Comparison of ENCODE assay signal across 25 cellular contexts in genomic region chr7:18976715-18977466, GRCh38.
DNase-seq lines count a peak whose midpoint lies in the region; ATAC-seq and TF ChIP-seq lines count a peak whose summit lies in the region.
"Had no signal": no experiment of that assay in that cellular context is flagged by ENCODE, and none has a peak within 500 bp of the region (broad histone marks: within the 10 kb centered on the region; RNA-seq: fewer than 3 reads in every experiment).

No MANE protein-coding gene starts in this region.

- DNase-seq in A673 (ENCODE audit: low spot score) (peak; percentile 61), LHCN-M2 (ENCODE audit: low read depth) (peak; percentile 58), adipocyte (ENCODE audit: low read depth) (peak; percentile 11), mesothelial cell of epicardium (ENCODE audit: low spot score in 2 of 2, unreplicated experiment in 2 of 2) (no peak), spleen (no peak), GM19238 (ENCODE audit: insufficient read length, low spot score) (no peak)
- no peak for DNase-seq in stimulated activated CD4-positive, alpha-beta T cell treated with anti-CD3 and anti-CD28 coated beads, Interleukin-1b, Interleukin-23, amount 100 ng/mL, for 48 hours
- DNase-seq: ACHN; activated CD4-positive, alpha-beta T cell treated with anti-CD3 and anti-CD28 coated beads for 48 hours; body of pancreas; Caco-2; effector memory CD8-positive, alpha-beta T cell; esophagus squamous epithelium; H7; KBM-7; NCI-H1694; NCI-H2227 treated with DMSO at 0.1 percent for 48 hours; NCI-H82; SIG-M5; stimulated activated CD4-positive, alpha-beta T cell treated with anti-CD3 and anti-CD28 coated beads, Interleukin-12 subunit alpha, Interleukin-12 subunit beta, amount 100 ng/mL, for 4 hours; stomach had no signal

- intact Hi-C loops in A673 (cut with micrococcal nuclease; ENCODE audit: unreplicated experiment) (loop anchor here (10.0 kb wide), 1 partner anchor 412 kb away; no protein-coding TSS in a partner anchor), spleen (cut with DNase I; ENCODE audit: low total_unique reads) (no loop called here)

- H3K4me3 ChIP-seq in A673 (ENCODE audit: low read depth, low read length, poor library complexity, severe bottlenecking), result no peak overlapping the region
- peak overlapping the region; percentile 62 for H3K4me3 ChIP-seq in adipocyte (ENCODE audit: low read length)
- no peak overlapping the region for H3K4me3 ChIP-seq in spleen
- H3K4me3 ChIP-seq: BLaER1, body of pancreas, esophagus squamous epithelium, stomach had no signal

- TF ChIP-seq CTCF in A673 (conservative IDR thresholded peaks at IDR 0.05; ENCODE audit: low read depth, low read length), result no peak
- TF ChIP-seq CTCF in mesothelial cell of epicardium (IDR thresholded peaks at IDR 0.05; ENCODE audit: unreplicated experiment), result no peak
- no peak for TF ChIP-seq CTCF in spleen (IDR thresholded peaks at IDR 0.05 in 8 of 11, conservative IDR thresholded peaks at IDR 0.05 in 3 of 11)

- peaks cover 47% of the 10 kb centered on the region for H3K4me1 Mint-ChIP-seq in mesothelial cell of epicardium

- H3K27ac Mint-ChIP-seq in mesothelial cell of epicardium, result peak overlapping the region; percentile 62
- H3K27ac Mint-ChIP-seq: activated naive CD4-positive, alpha-beta T cell treated with anti-CD3 and anti-CD28 coated beads, Interleukin-2, amount 50 U/mL, for 72 hours; effector memory CD8-positive, alpha-beta T cell; T-helper 1 cell treated with Interleukin-12 subunit alpha and Interleukin-12 subunit beta and Interleukin-4 antibody, amounts not matched to agents 30 μg/mL and 1 μg/mL, for 36 hours had no signal

- 79 to 88% (median 83%) methylated on average over 6 of the region's 6 CpGs for WGBS in spleen, 5 donors

- peaks cover 20% of the 10 kb centered on the region for H3K36me3 Mint-ChIP-seq in mesothelial cell of epicardium

- no TSS peak for BruUV-seq in A673 (replicated peaks; lab: Mats Ljungman, UMichigan)

- H3K27me3 ChIP-seq in A673 (replicated peaks; ENCODE audit: insufficient read depth, low read depth, low read length, poor library complexity), result no peaks in the 10 kb centered on the region
- no peaks in the 10 kb centered on the region for H3K27me3 ChIP-seq in adipocyte (replicated peaks; ENCODE audit: control insufficient read depth, insufficient read depth, low read length)
- no peaks in the 10 kb centered on the region for H3K27me3 ChIP-seq in spleen (replicated peaks in 1 of 7)
- H3K27me3 ChIP-seq: BLaER1, body of pancreas, stomach had no signal

- ATAC-seq in GM21515 (IDR thresholded peaks at IDR 0.05; ENCODE audit: unreplicated experiment), result no peak
- ATAC-seq: activated naive CD4-positive, alpha-beta T cell treated with anti-CD3 and anti-CD28 coated beads, Interleukin-2, amount 50 U/mL, for 72 hours; body of pancreas; effector memory CD8-positive, alpha-beta T cell had no signal

- peaks cover 31% of the 10 kb centered on the region for H3K9me3 Mint-ChIP-seq in mesothelial cell of epicardium

- no peaks in the 10 kb centered on the region for H3K27me3 Mint-ChIP-seq in mesothelial cell of epicardium (ENCODE audit: low read depth)
- H3K27me3 Mint-ChIP-seq: effector memory CD8-positive, alpha-beta T cell had no signal

- H3K27ac ChIP-seq in A673 (ENCODE audit: low read depth, low read length, poor library complexity, severe bottlenecking), result peak overlapping the region; percentile 81
- H3K27ac ChIP-seq in spleen, result no peak overlapping the region
- H3K27ac ChIP-seq: BLaER1, body of pancreas, stomach had no signal

- no peak for TF ChIP-seq POLR2A in spleen (IDR thresholded peaks at IDR 0.05)

- no peak overlapping the region for H3K4me3 Mint-ChIP-seq in mesothelial cell of epicardium
- H3K4me3 Mint-ChIP-seq: effector memory CD8-positive, alpha-beta T cell; T-helper 1 cell treated with Interleukin-12 subunit alpha and Interleukin-12 subunit beta and Interleukin-4 antibody, amounts not matched to agents 30 μg/mL and 1 μg/mL, for 36 hours had no signal

- POLR2A ChIA-PET in A673 (lab: Charles Lee; ENCODE audit: low non-redundant PET), result no interaction called here

- no peaks in the 10 kb centered on the region for H3K36me3 ChIP-seq in A673 (ENCODE audit: insufficient read depth, low read length, poor library complexity, severe bottlenecking)
- H3K36me3 ChIP-seq in adipocyte (ENCODE audit: control insufficient read depth, insufficient read depth, low read length, severe bottlenecking), result no peaks in the 10 kb centered on the region
- peaks cover 0 to 9% (median 0%) of the 10 kb centered on the region in 6 donors for H3K36me3 ChIP-seq in spleen
- H3K36me3 ChIP-seq: BLaER1, esophagus squamous epithelium, stomach had no signal

- H3K9ac ChIP-seq in adipocyte (ENCODE audit: low read length), result peak overlapping the region; percentile 63
- H3K9ac ChIP-seq: BLaER1 had no signal

- H3K4me1 ChIP-seq in A673 (ENCODE audit: insufficient read depth, low read length, poor library complexity, severe bottlenecking) (peaks cover 39% of the 10 kb centered on the region), adipocyte (ENCODE audit: control insufficient read depth, insufficient read depth, low read length) (peaks cover 29% of the 10 kb centered on the region), spleen (no peaks in the 10 kb centered on the region)
- H3K4me1 ChIP-seq: BLaER1, body of pancreas, Caco-2 had no signal

- CTCF ChIA-PET in A673 (lab: Charles Lee), result no interaction called here

- no peaks in the 10 kb centered on the region for H3K9me3 ChIP-seq in A673 (ENCODE audit: low read depth, low read length, poor library complexity, severe bottlenecking)
- no peaks in the 10 kb centered on the region for H3K9me3 ChIP-seq in adipocyte (ENCODE audit: control insufficient read depth, low read length)
- H3K9me3 ChIP-seq in spleen, result peaks cover 0 to 4% (median 0%) of the 10 kb centered on the region in 8 donors
- H3K9me3 ChIP-seq: BLaER1, body of pancreas, Caco-2, esophagus squamous epithelium, stomach had no signal

Comparison
In these comparisons a context has a peak if more than half of its experiments do, and no peak if none do; other contexts are left out.
1. DNase-seq: peak in A673 (single experiment), LHCN-M2 (single experiment) and adipocyte (single experiment); none in mesothelial cell of epicardium (0 of 2), stimulated activated CD4-positive, alpha-beta T cell treated with anti-CD3 and anti-CD28 coated beads, Interleukin-1b, Interleukin-23, amount 100 ng/mL, for 48 hours (single experiment), spleen (single experiment) and GM19238 (single experiment).